ENCODE assay signal across 16 cellular contexts in the genomic region with DNA sequence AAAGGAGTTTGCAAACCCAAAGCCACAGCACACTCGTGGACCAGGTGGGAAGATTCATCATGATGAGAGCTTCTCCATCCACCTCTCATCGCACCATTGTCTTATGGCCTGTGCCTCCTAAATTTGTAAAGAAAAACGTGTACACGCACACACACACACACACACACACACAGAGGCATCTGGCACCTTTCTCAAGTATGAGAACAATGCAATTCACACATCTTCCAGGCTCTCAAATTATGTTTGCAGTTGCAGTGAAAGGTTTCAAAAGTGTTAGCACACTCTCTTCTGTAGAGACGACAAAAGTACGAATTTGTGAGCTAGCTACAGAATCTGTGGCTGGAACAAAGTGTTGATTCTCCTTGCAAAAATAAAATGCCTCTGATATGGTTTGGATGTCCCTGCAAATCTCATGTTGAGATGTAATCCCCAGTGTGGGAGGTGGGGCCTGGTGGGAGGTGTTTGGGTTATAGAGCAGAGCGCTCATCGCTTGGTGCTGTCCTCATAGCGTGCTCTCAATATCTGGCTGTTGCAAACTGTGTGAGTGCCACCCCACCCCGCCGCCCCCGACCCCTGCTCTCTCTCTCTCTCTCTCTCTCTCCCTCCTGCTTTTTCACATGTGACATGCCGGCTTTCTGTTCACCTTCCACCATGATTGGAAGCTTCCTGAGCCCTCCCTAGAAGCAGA.
"Had no signal": no experiment of that assay in that cellular context is flagged by ENCODE, and none has a peak within 500 bp of the region (broad histone marks: within the 10 kb centered on the region; RNA-seq: fewer than 3 reads in every experiment).

No MANE protein-coding gene starts in this region.

- H3K4me3 Mint-ChIP-seq: dendritic cell treated with granulocyte-macrophage colony-stimulating factor and Interleukin-4, amounts not matched to agents 40 ng/mL and 50 ng/mL, for 4 days; natural killer cell; neural crest cell; stimulated activated effector memory CD8-positive, alpha-beta T cell treated with anti-CD3 and anti-CD28 coated beads, Interleukin-12 subunit alpha, Interleukin-12 subunit beta, amount 100 ng/mL, for 72 hours had no signal

- H3K9me3 Mint-ChIP-seq: dendritic cell treated with granulocyte-macrophage colony-stimulating factor and Interleukin-4, amounts not matched to agents 40 ng/mL and 50 ng/mL, for 4 days; natural killer cell; stimulated activated effector memory CD8-positive, alpha-beta T cell treated with anti-CD3 and anti-CD28 coated beads, Interleukin-12 subunit alpha, Interleukin-12 subunit beta, amount 100 ng/mL, for 72 hours had no signal

- H3K27ac Mint-ChIP-seq: dendritic cell treated with granulocyte-macrophage colony-stimulating factor and Interleukin-4, amounts not matched to agents 40 ng/mL and 50 ng/mL, for 4 days; natural killer cell had no signal

- FAIRE-seq: endothelial cell of umbilical vein had no signal

- DNase-seq: foreskin melanocyte; kidney glomerular epithelial cell; mammary epithelial cell; natural killer cell; nucleus accumbens; ovary; right cardiac atrium; stimulated activated CD4-positive, alpha-beta T cell treated with anti-CD3 and anti-CD28 coated beads, Interleukin-4, amount 100 ng/mL, for 1 hour; stimulated activated CD8-positive, alpha-beta memory T cell treated with anti-CD3 and anti-CD28 coated beads, Interleukin-4, amount 100 ng/mL, for 48 hours; stimulated activated naive CD8-positive, alpha-beta T cell treated with anti-CD3 and anti-CD28 coated beads, Interleukin-15, Interleukin-2, amounts not matched to agents 100 U/mL and 50 U/mL, for 24 hours; tibial artery; upper lobe of left lung had no signal

- ATAC-seq: natural killer cell; right cardiac atrium; stimulated activated effector memory CD8-positive, alpha-beta T cell treated with anti-CD3 and anti-CD28 coated beads, Interleukin-12 subunit alpha, Interleukin-12 subunit beta, amount 100 ng/mL, for 72 hours; stimulated activated naive CD8-positive, alpha-beta T cell treated with anti-CD3 and anti-CD28 coated beads, Interleukin-15, Interleukin-2, amounts not matched to agents 100 U/mL and 50 U/mL, for 24 hours had no signal

- H3K36me3 Mint-ChIP-seq: natural killer cell; stimulated activated effector memory CD8-positive, alpha-beta T cell treated with anti-CD3 and anti-CD28 coated beads, Interleukin-12 subunit alpha, Interleukin-12 subunit beta, amount 100 ng/mL, for 72 hours had no signal

- H3K4me1 Mint-ChIP-seq: natural killer cell; neural crest cell; stimulated activated effector memory CD8-positive, alpha-beta T cell treated with anti-CD3 and anti-CD28 coated beads, Interleukin-12 subunit alpha, Interleukin-12 subunit beta, amount 100 ng/mL, for 72 hours had no signal
